ENCODE assay signal across 18 cellular contexts in genomic region chr10:71517310-71518159, GRCh38.
"Had no signal": no experiment of that assay in that cellular context is flagged by ENCODE, and none has a peak within 500 bp of the region (broad histone marks: within the 10 kb centered on the region; RNA-seq: fewer than 3 reads in every experiment).

No MANE protein-coding gene starts in this region.

- H3K36me3 ChIP-seq: lower lobe of right lung, tibial nerve, vagina had no signal

- H3K9me3 Mint-ChIP-seq: activated B cell treated with CpG ODN at 0.5 μM for 24 hours; activated CD8-positive, alpha-beta T cell treated with anti-CD3 and anti-CD28 coated beads for 36 hours; activated naive CD4-positive, alpha-beta T cell treated with anti-CD3 and anti-CD28 coated beads, Interleukin-2, amount 50 U/mL, for 24 hours; activated T-cell treated with anti-CD3 and anti-CD28 coated beads, Interleukin-2, amount 50 U/mL, for 4 hours; effector memory CD8-positive, alpha-beta T cell; immature natural killer cell had no signal

- H3K27me3 ChIP-seq: tibial nerve, vagina had no signal

- H3K9me3 ChIP-seq: lower lobe of right lung, tibial nerve, vagina had no signal

- H3K27ac Mint-ChIP-seq: activated B cell treated with CpG ODN at 0.5 μM for 24 hours; activated CD8-positive, alpha-beta T cell treated with anti-CD3 and anti-CD28 coated beads for 36 hours; activated naive CD4-positive, alpha-beta T cell treated with anti-CD3 and anti-CD28 coated beads, Interleukin-2, amount 50 U/mL, for 24 hours; effector memory CD8-positive, alpha-beta T cell; immature natural killer cell; T-helper 17 cell had no signal

- H3K27ac ChIP-seq: epithelial cell of prostate, lower lobe of right lung, tibial nerve, vagina had no signal

- H3K36me3 Mint-ChIP-seq: activated naive CD4-positive, alpha-beta T cell treated with anti-CD3 and anti-CD28 coated beads, Interleukin-2, amount 50 U/mL, for 24 hours; immature natural killer cell had no signal

- H3K27me3 Mint-ChIP-seq: activated CD8-positive, alpha-beta T cell treated with anti-CD3 and anti-CD28 coated beads for 36 hours; activated naive CD4-positive, alpha-beta T cell treated with anti-CD3 and anti-CD28 coated beads, Interleukin-2, amount 50 U/mL, for 24 hours had no signal

- H3K4me3 Mint-ChIP-seq: activated B cell treated with CpG ODN at 0.5 μM for 24 hours; activated CD8-positive, alpha-beta T cell treated with anti-CD3 and anti-CD28 coated beads for 36 hours; activated naive CD4-positive, alpha-beta T cell treated with anti-CD3 and anti-CD28 coated beads, Interleukin-2, amount 50 U/mL, for 24 hours; activated T-cell treated with anti-CD3 and anti-CD28 coated beads, Interleukin-2, amount 50 U/mL, for 4 hours; effector memory CD8-positive, alpha-beta T cell; immature natural killer cell; T-helper 17 cell had no signal

- DNase-seq: activated B cell treated with CpG ODN at 0.5 μM for 24 hours; activated CD4-positive, alpha-beta T cell treated with anti-CD3 and anti-CD28 coated beads for 48 hours; activated CD8-positive, alpha-beta T cell treated with anti-CD3 and anti-CD28 coated beads for 36 hours; activated effector memory CD4-positive, alpha-beta T cell treated with anti-CD3 and anti-CD28 coated beads, Interleukin-2, amount 50 U/mL, for 16 hours; activated T-cell treated with anti-CD3 and anti-CD28 coated beads, Interleukin-2, amount 50 U/mL, for 4 hours; central memory CD4-positive, alpha-beta T cell; effector memory CD8-positive, alpha-beta T cell; foreskin melanocyte; head of caudate nucleus; immature natural killer cell; lower lobe of right lung; stimulated activated CD4-positive, alpha-beta T cell treated with anti-CD3 and anti-CD28 coated beads, Interleukin-4, amount 100 ng/mL, for 24 hours; stimulated activated naive CD4-positive, alpha-beta T cell; T-helper 17 cell had no signal

- H3K4me3 ChIP-seq: lower lobe of right lung, tibial nerve, vagina had no signal

- H3K4me1 Mint-ChIP-seq: activated B cell treated with CpG ODN at 0.5 μM for 24 hours; activated naive CD4-positive, alpha-beta T cell treated with anti-CD3 and anti-CD28 coated beads, Interleukin-2, amount 50 U/mL, for 24 hours; immature natural killer cell; T-helper 17 cell had no signal

- ATAC-seq: activated CD8-positive, alpha-beta T cell treated with anti-CD3 and anti-CD28 coated beads for 36 hours; effector memory CD8-positive, alpha-beta T cell; lower lobe of right lung; T-helper 17 cell had no signal
